ENCODE assay signal across 1 cellular context in genomic region chr16:228917-229730, GRCh38.
TF ChIP-seq lines count a peak whose summit lies in the region.

Gene LUC7L, minus strand, starts transcription at chr16:229449. Its CDS starts 110 bp downstream, at chr16:229339.

TF ChIP-seq in WTC11, 78 proteins besides CTCF, POLR2A, EP300 and RAD21 (continued from another document and continues in another):
- TF ChIP-seq ZBTB43 (CRISPR knock-in tag; IDR thresholded peaks at IDR 0.05) (peak; percentile 73; the same call in 1 of the 2 replicates), ZMAT4 (CRISPR knock-in tag; IDR thresholded peaks at IDR 0.05) (no peak), E2F5 (CRISPR knock-in tag; IDR thresholded peaks at IDR 0.05) (peak; percentile 79), ZNF219 (CRISPR knock-in tag; IDR thresholded peaks at IDR 0.05; ENCODE audit: borderline replicate concordance) (peak; percentile 72; the same call in 1 of the 2 replicates), SMAD3 (CRISPR knock-in tag; IDR thresholded peaks at IDR 0.05; ENCODE audit: borderline replicate concordance) (peak; percentile 86), NFE2L1 (CRISPR knock-in tag; IDR thresholded peaks at IDR 0.05) (peak; percentile 88), NFYB (CRISPR knock-in tag; conservative IDR thresholded peaks at IDR 0.05; ENCODE audit: low read depth) (no peak), FOXP4 (CRISPR knock-in tag; IDR thresholded peaks at IDR 0.05) (peak; percentile 97), ZNF532 (CRISPR knock-in tag; IDR thresholded peaks at IDR 0.05; ENCODE audit: borderline replicate concordance) (no peak), ATF3 (CRISPR knock-in tag; conservative IDR thresholded peaks at IDR 0.05) (no peak), PREB (CRISPR knock-in tag; IDR thresholded peaks at IDR 0.05; ENCODE audit: borderline replicate concordance) (no peak), GTF2I (CRISPR knock-in tag; conservative IDR thresholded peaks at IDR 0.05) (no peak), PRDM15 (CRISPR knock-in tag; IDR thresholded peaks at IDR 0.05) (no peak; the same call in 1 of the 2 replicates), ARID4B (CRISPR knock-in tag; IDR thresholded peaks at IDR 0.05; ENCODE audit: borderline replicate concordance) (peak; percentile 98), ZNF281 (CRISPR knock-in tag; IDR thresholded peaks at IDR 0.05) (peak; percentile 81; the same call in 1 of the 2 replicates), ZNF671 (CRISPR knock-in tag; IDR thresholded peaks at IDR 0.05) (no peak), SOX15 (CRISPR knock-in tag; IDR thresholded peaks at IDR 0.05) (no peak), STAT6 (CRISPR knock-in tag; conservative IDR thresholded peaks at IDR 0.05; ENCODE audit: low read depth) (no peak), OVOL2 (CRISPR knock-in tag; IDR thresholded peaks at IDR 0.05; ENCODE audit: borderline replicate concordance) (no peak)
